12 cellular contexts compared by ENCODE assay signal in the genomic region with DNA sequence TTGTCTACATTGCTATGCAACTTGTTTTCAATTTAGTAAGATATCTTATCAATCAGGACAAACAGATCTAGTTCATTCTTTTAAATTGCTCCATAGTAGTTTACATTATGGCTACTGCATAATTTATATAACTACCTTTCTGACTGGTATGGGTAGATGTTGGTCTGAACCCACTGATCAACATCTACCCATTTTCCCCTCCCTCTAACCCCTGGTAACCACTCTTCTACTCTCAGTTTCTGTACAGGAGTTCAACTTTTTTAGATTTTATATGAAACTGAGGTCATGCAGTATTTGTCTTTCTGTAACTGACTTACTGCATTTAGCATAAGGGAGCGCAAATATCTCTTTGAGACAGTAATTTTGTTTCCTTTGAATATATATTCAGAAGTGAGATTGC.
"Had no signal": no experiment of that assay in that cellular context is flagged by ENCODE, and none has a peak within 500 bp of the region (broad histone marks: within the 10 kb centered on the region; RNA-seq: fewer than 3 reads in every experiment).

No MANE protein-coding gene starts in this region.

- H3K27ac ChIP-seq: colonic mucosa, esophagus squamous epithelium, hepatocyte, left lung, ovary, right lobe of liver, thyroid gland had no signal

- ATAC-seq: left lung; naive thymus-derived CD4-positive, alpha-beta T cell; right lobe of liver had no signal

- H3K9me3 ChIP-seq: colonic mucosa, esophagus squamous epithelium, left lung, ovary, right lobe of liver, thyroid gland had no signal

- H3K4me3 Mint-ChIP-seq: activated naive CD4-positive, alpha-beta T cell treated with anti-CD3 and anti-CD28 coated beads for 36 hours; naive thymus-derived CD4-positive, alpha-beta T cell; T-helper 1 cell treated with Interleukin-12 subunit alpha and Interleukin-12 subunit beta and Interleukin-4 antibody, amounts not matched to agents 30 μg/mL and 1 μg/mL, for 36 hours had no signal

- H3K9me3 Mint-ChIP-seq: activated naive CD4-positive, alpha-beta T cell treated with anti-CD3 and anti-CD28 coated beads for 36 hours; T-helper 1 cell treated with Interleukin-12 subunit alpha and Interleukin-12 subunit beta and Interleukin-4 antibody, amounts not matched to agents 30 μg/mL and 1 μg/mL, for 36 hours had no signal

- H3K27me3 ChIP-seq: colonic mucosa, esophagus squamous epithelium, hepatocyte, left lung, ovary, right lobe of liver, thyroid gland had no signal

- H3K27ac Mint-ChIP-seq: activated naive CD4-positive, alpha-beta T cell treated with anti-CD3 and anti-CD28 coated beads for 36 hours; T-helper 1 cell treated with Interleukin-12 subunit alpha and Interleukin-12 subunit beta and Interleukin-4 antibody, amounts not matched to agents 30 μg/mL and 1 μg/mL, for 36 hours had no signal

- DNase-seq: activated naive CD4-positive, alpha-beta T cell treated with anti-CD3 and anti-CD28 coated beads for 36 hours; amniotic stem cell; colonic mucosa; esophagus squamous epithelium; left lung; mammary epithelial cell; naive thymus-derived CD4-positive, alpha-beta T cell; ovary; right lobe of liver; thyroid gland had no signal

- H3K27me3 Mint-ChIP-seq: naive thymus-derived CD4-positive, alpha-beta T cell had no signal
